ENCODE assay signal across 8 cellular contexts in the genomic region with DNA sequence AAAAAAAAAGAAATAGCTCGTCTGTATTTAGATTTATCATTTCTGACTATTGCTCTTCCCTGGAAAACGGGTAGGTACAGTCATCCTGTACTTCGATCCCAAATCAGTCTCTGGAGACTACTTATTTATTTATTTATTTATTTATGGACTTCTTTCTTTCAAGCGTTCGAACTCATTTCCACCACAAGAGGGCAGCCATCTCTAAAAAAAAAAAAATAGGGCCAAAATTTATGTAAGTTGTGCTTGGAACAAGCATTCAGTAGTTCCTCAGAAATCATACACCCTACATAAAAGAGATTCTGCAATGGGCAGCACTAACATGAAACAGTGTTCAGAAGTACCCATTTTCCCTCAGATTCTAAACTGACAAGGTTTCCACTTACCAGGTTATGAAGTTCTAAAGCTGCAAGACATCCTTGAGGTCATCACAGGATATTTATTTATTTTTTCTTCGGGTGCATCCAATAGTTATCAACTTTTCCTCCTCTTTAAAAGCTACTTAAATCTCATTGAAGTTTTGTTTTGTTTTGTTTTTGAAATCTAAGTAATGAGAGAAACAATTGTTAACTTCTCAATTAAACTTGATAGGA.
A peak's percentile ranks its signal among the peaks of the same experiment; 100 is the strongest.
DNase-seq lines count a peak whose midpoint lies in the region; ATAC-seq and TF ChIP-seq lines count a peak whose summit lies in the region.

No MANE protein-coding gene starts in this region.

- H3K36me3 ChIP-seq in mucosa of rectum (ENCODE audit: control insufficient read depth in 2 of 2, insufficient read depth in 2 of 2, low read length in 2 of 2) = no peaks in the 10 kb centered on the region

- H3K9me3 ChIP-seq in mucosa of rectum (ENCODE audit: control insufficient read depth in 2 of 2, low read length in 2 of 2) = no peaks in the 10 kb centered on the region

- ATAC-seq in GM21515 (IDR thresholded peaks at IDR 0.05; ENCODE audit: unreplicated experiment) (no peak), GM18511 (IDR thresholded peaks at IDR 0.05; ENCODE audit: unreplicated experiment) (no peak)

- H3K4me3 ChIP-seq in HFF-Myc (replicated peaks; ENCODE audit: low read depth, low read length) (no peak overlapping the region), cardiac fibroblast (replicated peaks in 1 of 2; ENCODE audit: low read depth in 2 of 2, low read length in 2 of 2) (no peak overlapping the region), mucosa of rectum (ENCODE audit: low read length in 2 of 2) (no peak overlapping the region), coronary artery (no peak overlapping the region)

- H3K4me1 ChIP-seq in mucosa of rectum (ENCODE audit: control insufficient read depth in 2 of 2, insufficient read depth in 2 of 2, low read length in 2 of 2) = peaks cover 9 to 17% of the 10 kb centered on the region in 2 donors

- TF ChIP-seq CTCF in C4-2B (conservative IDR thresholded peaks at IDR 0.05) (peak; percentile 65), HFF-Myc (IDR thresholded peaks at IDR 0.05; ENCODE audit: low read depth, low read length, missing control alignments) (peak; percentile 54), cardiac fibroblast (IDR thresholded peaks at IDR 0.05; ENCODE audit: low read depth, low read length) (peak; percentile 46), coronary artery (IDR thresholded peaks at IDR 0.05) (no peak)

- H3K27ac ChIP-seq in C4-2B (no peak overlapping the region), mucosa of rectum (ENCODE audit: low read depth in 2 of 2, low read length in 2 of 2) (peak overlapping the region; percentile 20 to 66), coronary artery (no peak overlapping the region)

- peak overlapping the region in 1 of 2 donors; percentile 39 for H3K9ac ChIP-seq in mucosa of rectum (ENCODE audit: low read depth in 1 of 2, low read length in 2 of 2)

- no peak for DNase-seq in HFF-Myc (ENCODE audit: extremely low read depth, low read depth)
- peak; percentile 75 to 84 for DNase-seq in NCI-H526 (lab: John Stamatoyannopoulos, UW)
- DNase-seq in cardiac fibroblast (ENCODE audit: low read depth in 2 of 2) = peak; percentile 85
- no peak for DNase-seq in coronary artery (ENCODE audit: low spot score)

- peaks cover 0 to 2% of the 10 kb centered on the region in 2 donors for H3K27me3 ChIP-seq in mucosa of rectum (ENCODE audit: control insufficient read depth in 2 of 2, insufficient read depth in 2 of 2, low read length in 2 of 2)

Comparison
In these comparisons a context has a peak if more than half of its experiments do, and no peak if none do; other contexts are left out.
1. H3K27ac ChIP-seq: peak in mucosa of rectum (2 of 2); none in C4-2B (single experiment) and coronary artery (0 of 2).
2. DNase-seq: peak in NCI-H526 (2 of 2) and cardiac fibroblast (2 of 2); none in HFF-Myc (single experiment) and coronary artery (single experiment).